ENCODE assay signal across 1 cellular context in genomic region chr13:45402641-45403040, GRCh38.
TF ChIP-seq lines count a peak whose summit lies in the region.

No MANE protein-coding gene starts in this region.

TF ChIP-seq in HepG2, 621 proteins besides CTCF, POLR2A, EP300 and RAD21 (continued from another document):
- no peak for TF ChIP-seq NPAS2 (CRISPR knock-in tag; IDR thresholded peaks at IDR 0.05; ENCODE audit: borderline replicate concordance)
- TF ChIP-seq SALL2 (CRISPR knock-in tag; IDR thresholded peaks at IDR 0.05) = no peak
